ENCODE assay signal across 24 cellular contexts in genomic region chr7:105369944-105370343, GRCh38. TPM values are rescaled to one million over a fixed set of nuclear protein-coding genes. Genes with fewer than 3 reads are reported as not detected.
DNase-seq lines count a peak whose midpoint lies in the region; ATAC-seq and TF ChIP-seq lines count a peak whose summit lies in the region.
"Had no signal": no experiment of that assay in that cellular context is flagged by ENCODE, and none has a peak within 500 bp of the region (broad histone marks: within the 10 kb centered on the region; RNA-seq: fewer than 3 reads in every experiment).

No MANE protein-coding gene starts in this region.

- H3K27ac Mint-ChIP-seq in natural killer cell, result peak overlapping the region; percentile 21 to 55
- no peak overlapping the region for H3K27ac Mint-ChIP-seq in natural killer cell treated with Interleukin-12 subunit alpha and Interleukin-12 subunit beta and Interleukin-15 and Interleukin-18, amount 100 ng/mL, for 72 hours
- H3K27ac Mint-ChIP-seq in nephron progenitor cell, result peak overlapping the region; percentile 57
- no peak overlapping the region for H3K27ac Mint-ChIP-seq in glutamatergic neuron (ENCODE audit: unreplicated experiment)

- H3K27me3 Mint-ChIP-seq in natural killer cell (ENCODE audit: low read depth in 2 of 2) (no peaks in the 10 kb centered on the region), nephron progenitor cell (ENCODE audit: low read depth, poor library complexity) (no peaks in the 10 kb centered on the region), glutamatergic neuron (ENCODE audit: unreplicated experiment) (no peaks in the 10 kb centered on the region)
- H3K27me3 Mint-ChIP-seq in natural killer cell treated with Interleukin-12 subunit alpha and Interleukin-12 subunit beta and Interleukin-15 and Interleukin-18, amount 100 ng/mL, for 72 hours, result no peaks in the 10 kb centered on the region

- DNase-seq in natural killer cell (no peak), LNCaP clone FGC (ENCODE audit: low read depth) (peak; percentile 32), left colon (no peak), nephron progenitor cell (no peak), glutamatergic neuron (no peak), HuH-7.5 (ENCODE audit: low spot score) (no peak), GM13976 (ENCODE audit: low spot score) (no peak)
- DNase-seq in natural killer cell treated with Interleukin-12 subunit alpha and Interleukin-12 subunit beta and Interleukin-15 and Interleukin-18, amount 100 ng/mL, for 72 hours (ENCODE audit: low spot score), result no peak
- DNase-seq: COR-L47, DMS 273 treated with DMSO at 0.1 percent for 48 hours, DMS79 treated with DMSO at 0.1 percent for 48 hours, GOT3, HCEC 1CT, Kasumi-1, MM.1S, NCI-H1048, NCI-H1436, NCI-H187 treated with DMSO at 0.1 percent for 48 hours, NCI-H2107, NCI-H446 treated with DMSO at 0.1 percent for 48 hours, NCI-H526 treated with DMSO at 0.1 percent for 48 hours, RPMI8226, SHP77 had no signal

- H3K4me3 Mint-ChIP-seq in natural killer cell (no peak overlapping the region), nephron progenitor cell (no peak overlapping the region), glutamatergic neuron (ENCODE audit: unreplicated experiment) (no peak overlapping the region)
- H3K4me3 Mint-ChIP-seq in natural killer cell treated with Interleukin-12 subunit alpha and Interleukin-12 subunit beta and Interleukin-15 and Interleukin-18, amount 100 ng/mL, for 72 hours, result no peak overlapping the region

- H3K4me1 Mint-ChIP-seq in natural killer cell (peaks cover 43 to 62% of the 10 kb centered on the region in 2 donors), nephron progenitor cell (peaks cover 5% of the 10 kb centered on the region), glutamatergic neuron (ENCODE audit: low read depth, unreplicated experiment) (no peaks in the 10 kb centered on the region)
- peaks cover 18 to 24% of the 10 kb centered on the region in 2 donors for H3K4me1 Mint-ChIP-seq in natural killer cell treated with Interleukin-12 subunit alpha and Interleukin-12 subunit beta and Interleukin-15 and Interleukin-18, amount 100 ng/mL, for 72 hours (ENCODE audit: low read depth in 2 of 2)

- TF ChIP-seq CTCF in natural killer cell (IDR thresholded peaks at IDR 0.05) (no peak), LNCaP clone FGC (IDR thresholded peaks at IDR 0.05; ENCODE audit: control insufficient read depth, extremely low read depth, insufficient read depth) (no peak), nephron progenitor cell (IDR thresholded peaks at IDR 0.05) (no peak), glutamatergic neuron (IDR thresholded peaks at IDR 0.05; ENCODE audit: partially characterized antibody, unreplicated experiment) (no peak), GM13976 (IDR thresholded peaks at IDR 0.05; ENCODE audit: borderline replicate concordance, control extremely low read depth, extremely low read depth, insufficient read depth, missing control alignments) (no peak)

- intact Hi-C loops in natural killer cell (cut with micrococcal nuclease), result no loop called here
- intact Hi-C loops in left colon (cut with DNase I, micrococcal nuclease), result no loop called here

- H3K4me3 ChIP-seq in LNCaP clone FGC (ENCODE audit: low read depth, low read length), result no peak overlapping the region
- H3K4me3 ChIP-seq: GM12878 had no signal

- in situ Hi-C loops in GM13976 (cut with MboI; ENCODE audit: low sequenced_read_pairs, unreplicated experiment), result no loop called here

- H3K36me3 Mint-ChIP-seq in natural killer cell (no peaks in the 10 kb centered on the region), nephron progenitor cell (ENCODE audit: low read depth) (peaks cover 31% of the 10 kb centered on the region), glutamatergic neuron (ENCODE audit: unreplicated experiment) (no peaks in the 10 kb centered on the region)
- no peaks in the 10 kb centered on the region for H3K36me3 Mint-ChIP-seq in natural killer cell treated with Interleukin-12 subunit alpha and Interleukin-12 subunit beta and Interleukin-15 and Interleukin-18, amount 100 ng/mL, for 72 hours

- H3K9me3 Mint-ChIP-seq in natural killer cell, result no peaks in the 10 kb centered on the region
- no peaks in the 10 kb centered on the region for H3K9me3 Mint-ChIP-seq in natural killer cell treated with Interleukin-12 subunit alpha and Interleukin-12 subunit beta and Interleukin-15 and Interleukin-18, amount 100 ng/mL, for 72 hours
- peaks cover 13% of the 10 kb centered on the region for H3K9me3 Mint-ChIP-seq in nephron progenitor cell
- no peaks in the 10 kb centered on the region for H3K9me3 Mint-ChIP-seq in glutamatergic neuron (ENCODE audit: unreplicated experiment)

- ATAC-seq in natural killer cell, result no peak
- ATAC-seq in natural killer cell treated with Interleukin-12 subunit alpha and Interleukin-12 subunit beta and Interleukin-15 and Interleukin-18, amount 100 ng/mL, for 72 hours, result no peak
- peak; percentile 26 for ATAC-seq in left colon
- ATAC-seq: GM12878 had no signal

RNA-seq across cellular contexts. Expression of gene SRPK2, which starts 18.8 kb away (rescaled TPM):
- total RNA-seq in natural killer cell, result 100 to 1,000 TPM; 103 to 121 (median 108) TPM
- total RNA-seq in natural killer cell treated with Interleukin-12 subunit alpha and Interleukin-12 subunit beta and Interleukin-15 and Interleukin-18, amount 100 ng/mL, for 72 hours, result 10 to 100 TPM; 39.1 to 47.3 TPM
- total RNA-seq in left colon, result 10 to 100 TPM; 32.8 to 35.0 TPM
- total RNA-seq in glutamatergic neuron (ENCODE audit: unreplicated experiment), result 131 TPM

Comparison
In these comparisons a context has a peak if more than half of its experiments do, and no peak if none do; other contexts are left out.
1. H3K27ac Mint-ChIP-seq: peak in natural killer cell (2 of 2) and nephron progenitor cell (single experiment); none in natural killer cell treated with Interleukin-12 subunit alpha and Interleukin-12 subunit beta and Interleukin-15 and Interleukin-18, amount 100 ng/mL, for 72 hours (0 of 2) and glutamatergic neuron (single experiment).